In genomic region chr3:162641317-162641716, GRCh38 we compare ENCODE assay signal across 21 cellular contexts.
"Had no signal": no experiment of that assay in that cellular context is flagged by ENCODE, and none has a peak within 500 bp of the region (broad histone marks: within the 10 kb centered on the region; RNA-seq: fewer than 3 reads in every experiment).

No MANE protein-coding gene starts in this region.

- DNase-seq: activated B cell treated with CpG ODN at 0.5 μM for 24 hours; activated CD4-positive, alpha-beta T cell treated with anti-CD3 and anti-CD28 coated beads for 1 hour; activated CD4-positive, alpha-beta T cell treated with anti-CD3 and anti-CD28 coated beads, Interleukin-2, amount 10 ng/mL, durations not matched to agents 24 days and 14 days; activated CD4-positive, alpha-beta T cell treated with anti-CD3 and anti-CD28 coated beads, Interleukin-2, amount 50 U/mL, for 48 hours; activated CD8-positive, alpha-beta memory T cell treated with anti-CD3 and anti-CD28 coated beads, Interleukin-2, amount 10 ng/mL, durations not matched to agents 7 days and 5 days; activated effector memory CD4-positive, alpha-beta T cell treated with anti-CD3 and anti-CD28 coated beads, Interleukin-2, amount 50 U/mL, for 16 hours; activated naive CD4-positive, alpha-beta T cell treated with Interleukin-2 at 50 U/mL for 16 hours; activated T-cell treated with anti-CD3 and anti-CD28 coated beads, Interleukin-2, amount 50 U/mL, for 24 hours; anterior cingulate cortex; cerebellar nuclear complex; NCI-H1105 treated with DMSO at 0.1 percent for 48 hours; NCI-H1436 treated with DMSO at 0.1 percent for 48 hours; NCI-H187; NCI-H2081; NCI-H446; NCI-H524; PC-3; SHP77 treated with DMSO at 0.1 percent for 48 hours; T-cell; T-helper 2 cell; T1000 had no signal

- ATAC-seq: activated CD8-positive, alpha-beta memory T cell treated with anti-CD3 and anti-CD28 coated beads, Interleukin-2, amount 10 ng/mL, durations not matched to agents 7 days and 5 days; PC-3; T-cell had no signal
